27 cellular contexts compared by ENCODE assay signal in genomic region chr22:30128511-30128910, GRCh38. TPM values are rescaled to one million over a fixed set of nuclear protein-coding genes. Genes with fewer than 3 reads are reported as not detected.
"Had no signal": no experiment of that assay in that cellular context is flagged by ENCODE, and none has a peak within 500 bp of the region (broad histone marks: within the 10 kb centered on the region; RNA-seq: fewer than 3 reads in every experiment).

No MANE protein-coding gene starts in this region.

- H3K27me3 ChIP-seq: MG63 had no signal

- H3K9me2 ChIP-seq: SK-N-SH had no signal

- H3K36me3 ChIP-seq: MG63 had no signal

- H3K4me3 ChIP-seq: MG63 had no signal

- DNase-seq: Karpas-422, KG1, MG63, NCI-H1092, NCI-H1105 treated with DMSO at 0.1 percent for 48 hours, NCI-H1417 treated with DMSO at 0.1 percent for 48 hours, NCI-H146, NCI-H1694 treated with DMSO at 0.1 percent for 48 hours, NCI-H1930, NCI-H2081, NCI-H2107, NCI-H2171 treated with DMSO at 0.1 percent for 48 hours, NCI-H446, NCI-H510A, NCI-H524 treated with DMSO at 0.1 percent for 48 hours, NCI-H69, NCI-H774, PC-3, SHP77, SK-N-SH, SW 1271, T-cell had no signal

- H3K9ac ChIP-seq: SK-N-SH had no signal

- H3K9me3 ChIP-seq: MG63, SK-N-SH had no signal

- ATAC-seq: Panc1, PC-3, T-cell had no signal

- H3K27ac ChIP-seq: HL-60, RWPE1 had no signal

- H3K4me2 ChIP-seq: SK-N-SH had no signal

RNA-seq across cellular contexts. Expression of gene HORMAD2, which starts 48.2 kb away (rescaled TPM):
- total RNA-seq: HT-29, PC-3, SK-MEL-5, T-cell had no signal
- polyA plus RNA-seq: SK-N-SH had no signal
